In the genomic region with DNA sequence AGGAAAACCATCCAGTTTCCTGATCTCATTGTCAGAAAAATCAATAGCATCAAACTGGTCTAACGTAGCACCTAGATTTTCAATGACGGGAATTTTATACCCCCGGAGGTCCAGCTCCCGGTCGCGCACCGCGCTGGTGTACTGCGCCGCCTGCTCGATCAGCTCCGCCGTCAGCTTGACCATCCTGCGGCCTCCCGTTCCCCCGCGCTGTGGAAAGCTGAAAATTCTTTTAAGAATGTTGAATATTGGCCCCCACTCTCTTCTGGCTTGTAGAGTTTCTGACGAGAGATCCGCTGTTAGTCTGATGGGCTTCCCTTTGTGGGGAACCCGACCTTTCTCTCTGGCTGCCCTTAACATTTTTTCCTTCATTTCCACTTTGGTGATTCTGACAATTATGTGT, we compare ENCODE assay signal across 13 cellular contexts. TPM values are rescaled to one million over a fixed set of nuclear protein-coding genes. Genes with fewer than 3 reads are reported as not detected.
DNase-seq lines count a peak whose midpoint lies in the region; ATAC-seq and TF ChIP-seq lines count a peak whose summit lies in the region.
"Not testable (repeated sequence)": the region's sequence is repeated elsewhere in the genome, so short reads cannot be mapped to it uniquely, and the experiment has no call there.
"Had no signal": no experiment of that assay in that cellular context is flagged by ENCODE, and none has a peak within 500 bp of the region (broad histone marks: within the 10 kb centered on the region; RNA-seq: fewer than 3 reads in every experiment).

No MANE protein-coding gene starts in this region.

- not testable (repeated sequence) for TF ChIP-seq CTCF in CD4-positive, alpha-beta T cell (IDR thresholded peaks at IDR 0.05); neural progenitor cell (IDR thresholded peaks at IDR 0.05)

- H3K27me3 ChIP-seq in CD4-positive, alpha-beta T cell (ENCODE audit: control insufficient read depth, insufficient read depth, low read length); naive thymus-derived CD4-positive, alpha-beta T cell (ENCODE audit: control insufficient read depth in 2 of 2, insufficient read depth in 2 of 2, low read length in 2 of 2): not testable (repeated sequence)
- peaks cover 77% of the 10 kb centered on the region for H3K27me3 ChIP-seq in neural progenitor cell

- not testable (repeated sequence) for H3K36me3 ChIP-seq in naive thymus-derived CD4-positive, alpha-beta T cell (ENCODE audit: control insufficient read depth in 2 of 3, insufficient read depth in 3 of 3, low read length in 3 of 3); neural progenitor cell

- not testable (repeated sequence) for H3F3A ChIP-seq in neural progenitor cell (ENCODE audit: low read depth)

- H3K4me1 ChIP-seq in naive thymus-derived CD4-positive, alpha-beta T cell (ENCODE audit: control insufficient read depth in 2 of 2, insufficient read depth in 2 of 2, low read length in 2 of 2); neural progenitor cell: not testable (repeated sequence)

- not testable (repeated sequence) for H3K4me3 ChIP-seq in naive thymus-derived CD4-positive, alpha-beta T cell (ENCODE audit: low read length); neural progenitor cell

- intact Hi-C loops in CD4-positive, alpha-beta T cell (cut with DNase I, micrococcal nuclease); activated naive CD4-positive, alpha-beta T cell treated with anti-CD3 and anti-CD28 coated beads for 36 hours (cut with micrococcal nuclease); naive thymus-derived CD4-positive, alpha-beta T cell (cut with micrococcal nuclease): not testable (repeated sequence)

- not testable (repeated sequence) for H2AFZ ChIP-seq in neural progenitor cell (replicated peaks)

- H3K27ac ChIP-seq in CD4-positive, alpha-beta T cell (ENCODE audit: low read depth, low read length); naive thymus-derived CD4-positive, alpha-beta T cell (ENCODE audit: low read depth, low read length); neural progenitor cell: not testable (repeated sequence)

- H3K27me3 Mint-ChIP-seq in CD4-positive, alpha-beta T cell; activated naive CD4-positive, alpha-beta T cell treated with anti-CD3 and anti-CD28 coated beads for 36 hours (ENCODE audit: low read depth); immature natural killer cell (ENCODE audit: low read depth in 3 of 3); neural progenitor cell (ENCODE audit: insufficient read depth, low read depth): not testable (repeated sequence)
- peaks cover 32% of the 10 kb centered on the region for H3K27me3 Mint-ChIP-seq in T-helper 2 cell treated with Interferon-gamma antibody and Interleukin-4, amounts not matched to agents 5 μg/mL and 100 μg/mL, for 36 hours (ENCODE audit: low read depth)
- H3K27me3 Mint-ChIP-seq in activated CD4-positive, alpha-beta memory T cell treated with anti-CD3 and anti-CD28 coated beads, Interleukin-2, amount 10 ng/mL, durations not matched to agents 7 days and 5 days = peaks cover 28% of the 10 kb centered on the region
- peaks cover 0 to 35% (median 0%) of the 10 kb centered on the region in 5 donors for H3K27me3 Mint-ChIP-seq in naive thymus-derived CD4-positive, alpha-beta T cell

- not testable (repeated sequence) for H3K4me2 ChIP-seq in neural progenitor cell

- not testable (repeated sequence) for H3K9me3 ChIP-seq in CD4-positive, alpha-beta T cell (ENCODE audit: control insufficient read depth, low read length); naive thymus-derived CD4-positive, alpha-beta T cell (ENCODE audit: control insufficient read depth in 2 of 3, low read length in 3 of 3); neural progenitor cell (ENCODE audit: low read depth)

- POLR2A ChIA-PET in CD4-positive, alpha-beta T cell (lab: Charles Lee); activated CD4-positive, alpha-beta memory T cell treated with anti-CD3 and anti-CD28 coated beads, Interleukin-2, amount 10 ng/mL, durations not matched to agents 7 days and 5 days (lab: Charles Lee); naive thymus-derived CD4-positive, alpha-beta T cell (lab: Charles Lee): not testable (repeated sequence)

- peak overlapping the region; percentile 48 for H3K4me3 Mint-ChIP-seq in CD4-positive, alpha-beta T cell
- peak overlapping the region; percentile 57 for H3K4me3 Mint-ChIP-seq in T-helper 2 cell treated with Interferon-gamma antibody and Interleukin-4, amounts not matched to agents 5 μg/mL and 100 μg/mL, for 36 hours
- peak overlapping the region; percentile 60 for H3K4me3 Mint-ChIP-seq in activated CD4-positive, alpha-beta memory T cell treated with anti-CD3 and anti-CD28 coated beads, Interleukin-2, amount 10 ng/mL, durations not matched to agents 7 days and 5 days
- H3K4me3 Mint-ChIP-seq in activated naive CD4-positive, alpha-beta T cell treated with anti-CD3 and anti-CD28 coated beads for 36 hours = peak overlapping the region; percentile 62
- H3K4me3 Mint-ChIP-seq in immature natural killer cell = peak overlapping the region in 4 of 5 donors; percentile 16 to 70 (median 23)
- H3K4me3 Mint-ChIP-seq in naive thymus-derived CD4-positive, alpha-beta T cell = peak overlapping the region in 6 of 10 donors; percentile 16 to 79 (median 49)
- H3K4me3 Mint-ChIP-seq in neural progenitor cell = peak overlapping the region; percentile 59

- not testable (repeated sequence) for H3K79me2 ChIP-seq in neural progenitor cell (ENCODE audit: low read depth)

- CTCF ChIA-PET in CD4-positive, alpha-beta T cell (lab: Charles Lee); activated naive CD4-positive, alpha-beta T cell treated with anti-CD3 and anti-CD28 coated beads for 36 hours (lab: Charles Lee); naive thymus-derived CD4-positive, alpha-beta T cell (lab: Charles Lee): not testable (repeated sequence)
- CTCF ChIA-PET in activated CD4-positive, alpha-beta memory T cell treated with anti-CD3 and anti-CD28 coated beads, Interleukin-2, amount 10 ng/mL, durations not matched to agents 7 days and 5 days (lab: Charles Lee) = interaction anchor here (2.3 kb wide), 1 partner anchor 23 kb away, joined by 5 read pairs; no protein-coding TSS in a partner anchor

- H3K27ac Mint-ChIP-seq in CD4-positive, alpha-beta T cell; T-helper 2 cell treated with Interferon-gamma antibody and Interleukin-4, amounts not matched to agents 5 μg/mL and 100 μg/mL, for 36 hours; activated CD4-positive, alpha-beta memory T cell treated with anti-CD3 and anti-CD28 coated beads, Interleukin-2, amount 10 ng/mL, durations not matched to agents 7 days and 5 days; activated naive CD4-positive, alpha-beta T cell treated with anti-CD3 and anti-CD28 coated beads for 36 hours; immature natural killer cell; neural progenitor cell: not testable (repeated sequence)
- H3K27ac Mint-ChIP-seq in naive thymus-derived CD4-positive, alpha-beta T cell = peak overlapping the region in 5 of 9 donors; percentile 38 to 80 (median 54)

- not testable (repeated sequence) for H3K4me1 Mint-ChIP-seq in CD4-positive, alpha-beta T cell (ENCODE audit: low read depth)
- H3K4me1 Mint-ChIP-seq in T-helper 2 cell treated with Interferon-gamma antibody and Interleukin-4, amounts not matched to agents 5 μg/mL and 100 μg/mL, for 36 hours (ENCODE audit: low read depth) = peaks cover 16% of the 10 kb centered on the region
- H3K4me1 Mint-ChIP-seq in activated CD4-positive, alpha-beta memory T cell treated with anti-CD3 and anti-CD28 coated beads, Interleukin-2, amount 10 ng/mL, durations not matched to agents 7 days and 5 days = peaks cover 24% of the 10 kb centered on the region
- H3K4me1 Mint-ChIP-seq in activated naive CD4-positive, alpha-beta T cell treated with anti-CD3 and anti-CD28 coated beads for 36 hours (ENCODE audit: low read depth) = peaks cover 16% of the 10 kb centered on the region
- H3K4me1 Mint-ChIP-seq in immature natural killer cell (peaks cover 11 to 14% of the 10 kb centered on the region in 2 donors), neural progenitor cell (peaks cover 13% of the 10 kb centered on the region)
- H3K4me1 Mint-ChIP-seq in naive thymus-derived CD4-positive, alpha-beta T cell = peaks cover 2 to 23% (median 20%) of the 10 kb centered on the region in 7 donors

- not testable (repeated sequence) for H4K20me1 ChIP-seq in neural progenitor cell (ENCODE audit: low read depth)

- not testable (repeated sequence) for DNase-seq in CD4-positive, alpha-beta T cell; T-helper 2 cell treated with Interferon-gamma antibody and Interleukin-4, amounts not matched to agents 5 μg/mL and 100 μg/mL, for 36 hours (ENCODE audit: low spot score); activated CD4-positive, alpha-beta memory T cell treated with anti-CD3 and anti-CD28 coated beads, Interleukin-2, amount 10 ng/mL, durations not matched to agents 7 days and 5 days; activated naive CD4-positive, alpha-beta T cell treated with anti-CD3 and anti-CD28 coated beads for 36 hours; immature natural killer cell; naive thymus-derived CD4-positive, alpha-beta T cell; neural progenitor cell (ENCODE audit: low spot score)

- not testable (repeated sequence) for H3K9ac ChIP-seq in neural progenitor cell

- ATAC-seq in CD4-positive, alpha-beta T cell (ENCODE audit: poor library complexity); naive thymus-derived CD4-positive, alpha-beta T cell: not testable (repeated sequence)

- H3K36me3 Mint-ChIP-seq in CD4-positive, alpha-beta T cell (ENCODE audit: low read depth) = peaks cover 11% of the 10 kb centered on the region
- not testable (repeated sequence) for H3K36me3 Mint-ChIP-seq in T-helper 2 cell treated with Interferon-gamma antibody and Interleukin-4, amounts not matched to agents 5 μg/mL and 100 μg/mL, for 36 hours (ENCODE audit: low read depth); activated CD4-positive, alpha-beta memory T cell treated with anti-CD3 and anti-CD28 coated beads, Interleukin-2, amount 10 ng/mL, durations not matched to agents 7 days and 5 days (ENCODE audit: low read depth); activated naive CD4-positive, alpha-beta T cell treated with anti-CD3 and anti-CD28 coated beads for 36 hours (ENCODE audit: low read depth); immature natural killer cell; naive thymus-derived CD4-positive, alpha-beta T cell; neural progenitor cell

- H3K9me3 Mint-ChIP-seq in CD4-positive, alpha-beta T cell; T-helper 2 cell treated with Interferon-gamma antibody and Interleukin-4, amounts not matched to agents 5 μg/mL and 100 μg/mL, for 36 hours; activated CD4-positive, alpha-beta memory T cell treated with anti-CD3 and anti-CD28 coated beads, Interleukin-2, amount 10 ng/mL, durations not matched to agents 7 days and 5 days; activated naive CD4-positive, alpha-beta T cell treated with anti-CD3 and anti-CD28 coated beads for 36 hours; immature natural killer cell: not testable (repeated sequence)
- H3K9me3 Mint-ChIP-seq in naive thymus-derived CD4-positive, alpha-beta T cell = peaks cover 0 to 22% (median 10%) of the 10 kb centered on the region in 11 donors
- H3K9me3 Mint-ChIP-seq in neural progenitor cell = peaks cover 20% of the 10 kb centered on the region

RNA-seq across cellular contexts. Expression of a gene that starts 17.2 kb away (rescaled TPM):
- total RNA-seq in CD4-positive, alpha-beta T cell = not detected
- not detected for total RNA-seq in activated CD4-positive, alpha-beta memory T cell treated with anti-CD3 and anti-CD28 coated beads, Interleukin-2, amount 10 ng/mL, durations not matched to agents 7 days and 5 days
- total RNA-seq in activated naive CD4-positive, alpha-beta T cell treated with anti-CD3 and anti-CD28 coated beads for 36 hours = not detected
- polyA plus RNA-seq in immature natural killer cell = not detected
- total RNA-seq in naive thymus-derived CD4-positive, alpha-beta T cell = not detected
- polyA plus RNA-seq in naive thymus-derived CD4-positive, alpha-beta T cell = not detected
- not detected in 2 replicates for total RNA-seq in neural progenitor cell (ENCODE audit: low replicate concordance)
- total RNA-seq: A172; Calu3; CD8-positive, alpha-beta T cell; H7; HFFc6; HT1080 had no signal

RNA-seq across cellular contexts. Expression of a gene that starts 28.2 kb away (rescaled TPM):
- total RNA-seq in CD4-positive, alpha-beta T cell = 10 to 100 TPM; 36.0 to 37.3 TPM
- total RNA-seq in activated CD4-positive, alpha-beta memory T cell treated with anti-CD3 and anti-CD28 coated beads, Interleukin-2, amount 10 ng/mL, durations not matched to agents 7 days and 5 days = 10 to 100 TPM; 16.6 to 20.2 TPM
- total RNA-seq in activated naive CD4-positive, alpha-beta T cell treated with anti-CD3 and anti-CD28 coated beads for 36 hours = 10 to 100 TPM; 13.3 to 14.5 TPM
- polyA plus RNA-seq in immature natural killer cell = 10 to 100 TPM; 20.9 to 34.1 (median 29.6) TPM
- 10 to 100 TPM; 40.8 to 81.7 (median 51.1) TPM for total RNA-seq in naive thymus-derived CD4-positive, alpha-beta T cell
- 10 to 100 TPM; 24.3 to 32.1 TPM for polyA plus RNA-seq in naive thymus-derived CD4-positive, alpha-beta T cell
- total RNA-seq in neural progenitor cell (ENCODE audit: low replicate concordance) = 13.9 and 15.0 TPM in 2 replicates
